In the genomic region with DNA sequence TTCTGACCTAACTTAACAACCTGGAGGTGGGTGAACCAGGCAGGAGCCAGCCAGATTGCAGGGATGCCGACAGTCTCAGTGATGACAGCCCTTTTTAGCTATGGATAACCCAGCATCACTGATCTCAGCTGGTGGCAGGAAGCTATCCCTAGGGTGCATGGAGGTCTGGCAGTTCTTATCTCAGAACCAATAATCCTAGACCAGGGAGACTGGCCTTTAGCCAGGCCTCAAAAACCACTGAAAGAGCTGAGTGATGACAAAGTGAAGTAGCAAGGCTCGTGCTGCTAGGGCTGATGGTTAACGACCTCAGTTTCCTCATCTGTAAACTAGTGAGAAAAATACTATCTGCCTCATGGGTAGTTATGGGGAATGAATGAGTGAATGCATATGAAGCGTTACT, we compare ENCODE assay signal across 12 cellular contexts.
DNase-seq lines count a peak whose midpoint lies in the region; ATAC-seq, FAIRE-seq and TF ChIP-seq lines count a peak whose summit lies in the region.
"Had no signal": no experiment of that assay in that cellular context is flagged by ENCODE, and none has a peak within 500 bp of the region (broad histone marks: within the 10 kb centered on the region; RNA-seq: fewer than 3 reads in every experiment).

No MANE protein-coding gene starts in this region.

- TF ChIP-seq CTCF in OCI-LY1 (IDR thresholded peaks at IDR 0.05; ENCODE audit: low read length), result no peak
- no peak for TF ChIP-seq CTCF in H1 (IDR thresholded peaks at IDR 0.05; ENCODE audit: control extremely low read depth in 1 of 3, insufficient read depth in 1 of 3, low read depth in 1 of 3, low read length in 3 of 3)
- no peak for TF ChIP-seq CTCF in adrenal gland (IDR thresholded peaks at IDR 0.05)
- TF ChIP-seq CTCF in mucosa of descending colon (IDR thresholded peaks at IDR 0.05), result no peak

- FAIRE-seq in H1 (lab: Jason Lieb, UNC), result no peak
- FAIRE-seq: endothelial cell of umbilical vein had no signal

- no peak overlapping the region for H2BK5ac ChIP-seq in H1 (ENCODE audit: low read depth, low read length)

- TF ChIP-seq EP300 in H1 (IDR thresholded peaks at IDR 0.05; ENCODE audit: borderline replicate concordance in 1 of 2, low read depth in 2 of 2, low read length in 2 of 2), result no peak

- H3K79me2 ChIP-seq in OCI-LY1 (ENCODE audit: insufficient read depth, low read length) (peaks cover 34% of the 10 kb centered on the region), H1 (ENCODE audit: control insufficient read depth in 1 of 2, insufficient read depth in 2 of 2, low read length in 2 of 2) (peaks cover 0 to 12% of the 10 kb centered on the region in 2 experiments; a peak in 2 of 4 replicates)

- H3K4me1 Mint-ChIP-seq in stimulated activated naive CD8-positive, alpha-beta T cell treated with anti-CD3 and anti-CD28 coated beads, Interleukin-15, amount 100 ng/mL, for 72 hours, result peaks cover 51% of the 10 kb centered on the region

- no peak for TF ChIP-seq POLR2A in H1 (IDR thresholded peaks at IDR 0.05; ENCODE audit: control extremely low read depth in 1 of 2, low read depth in 2 of 2, low read length in 2 of 2)
- no peak for TF ChIP-seq POLR2A in adrenal gland (IDR thresholded peaks at IDR 0.05)

- peaks cover 10% of the 10 kb centered on the region for H3K23me2 ChIP-seq in H1 (ENCODE audit: low read depth, low read length)

- DNase-seq in activated naive CD4-positive, alpha-beta T cell treated with anti-CD3 and anti-CD28 coated beads, Interleukin-2, amount 50 U/mL, for 72 hours (ENCODE audit: low spot score in 2 of 2), result no peak
- no peak for DNase-seq in activated naive CD4-positive, alpha-beta T cell treated with Interleukin-2 at 50 U/mL for 16 hours
- DNase-seq in H1 (ENCODE audit: low read depth in 1 of 2, low spot score in 2 of 2), result no peak
- peak in 1 of 2 donors; percentile 58 for DNase-seq in stimulated activated naive CD8-positive, alpha-beta T cell treated with anti-CD3 and anti-CD28 coated beads, Interleukin-15, amount 100 ng/mL, for 72 hours
- DNase-seq in adrenal gland, result no peak
- no peak for DNase-seq in effector CD4-positive, alpha-beta T cell
- DNase-seq in mucosa of descending colon, result no peak
- DNase-seq: activated effector memory CD4-positive, alpha-beta T cell treated with anti-CD3 and anti-CD28 coated beads, Interleukin-2, amount 50 U/mL, for 16 hours; H7; kidney glomerular epithelial cell had no signal

- no peak overlapping the region for H4K91ac ChIP-seq in H1 (replicated peaks; ENCODE audit: insufficient read length, low read length)

- no peak overlapping the region for H3K14ac ChIP-seq in H1 (ENCODE audit: insufficient read length)

- peak overlapping the region; percentile 47 to 84 for H3K4me3 Mint-ChIP-seq in stimulated activated naive CD8-positive, alpha-beta T cell treated with anti-CD3 and anti-CD28 coated beads, Interleukin-15, amount 100 ng/mL, for 72 hours

- H3K9me2 ChIP-seq in OCI-LY1 (ENCODE audit: low read depth, low read length), result no peaks in the 10 kb centered on the region

- no peak overlapping the region for H3K18ac ChIP-seq in H1 (ENCODE audit: extremely low read depth, low read length)

- no peak overlapping the region for H3K4ac ChIP-seq in H1 (replicated peaks; ENCODE audit: insufficient read length, low read depth, low read length)

- no peaks in the 10 kb centered on the region for H4K20me1 ChIP-seq in OCI-LY1 (ENCODE audit: insufficient read depth, low read length)
- H4K20me1 ChIP-seq in H1 (replicated peaks in 1 of 2; ENCODE audit: control insufficient read depth in 1 of 2, insufficient read depth in 2 of 2, low read length in 2 of 2), result no peaks in the 10 kb centered on the region

- peaks cover 2% of the 10 kb centered on the region; the same call in 1 of the 2 replicates for H3K79me1 ChIP-seq in H1 (ENCODE audit: low read depth, low read length)

- H3K9ac ChIP-seq in OCI-LY1 (ENCODE audit: low read length) (peak overlapping the region; percentile 22; the same call in 1 of the 2 replicates), H1 (replicated peaks in 1 of 4; ENCODE audit: extremely low read depth in 1 of 4, low read depth in 3 of 4, low read length in 3 of 4) (no peak overlapping the region)

- POLR2A ChIA-PET in H1 (lab: Charles Lee; ENCODE audit: partially characterized antibody), result interaction anchor here (0.7 to 1.5 kb wide), 3 partner anchors 11 to 399 kb away, joined by 3 to 6 read pairs (median 4); a partner anchor contains a TSS

- H3F3A ChIP-seq in OCI-LY1 (ENCODE audit: insufficient read depth, low read length), result no peaks in the 10 kb centered on the region

- H2BK12ac ChIP-seq in H1 (ENCODE audit: low read depth, low read length), result no peak overlapping the region

- WGBS in H1 (ENCODE audit: extremely low coverage in 1 of 2, insufficient coverage in 1 of 2, insufficient read length in 1 of 2, insufficient replicate concordance in 2 of 2, low coverage in 1 of 2, low lambda C conversion rate in 2 of 2, missing lambda C conversion rate in 1 of 2), 2 experiments, result 85% methylated on average over 4 of the region's 4 CpGs; no CpG with 5 or more reads in 1 of the 2 experiments
- 74 to 75% (median 74%) methylated on average over 4 of the region's 4 CpGs for WGBS in adrenal gland, 4 donors

- H3K27ac Mint-ChIP-seq in activated naive CD4-positive, alpha-beta T cell treated with anti-CD3 and anti-CD28 coated beads, Interleukin-2, amount 50 U/mL, for 72 hours, result peak overlapping the region in 1 of 2 donors; percentile 79
- peak overlapping the region in 1 of 2 donors; percentile 65 for H3K27ac Mint-ChIP-seq in stimulated activated naive CD8-positive, alpha-beta T cell treated with anti-CD3 and anti-CD28 coated beads, Interleukin-15, amount 100 ng/mL, for 72 hours

- CTCF ChIA-PET in H1 (lab: Charles Lee; ENCODE audit: partially characterized antibody), result interaction anchor here (0.9 to 8.7 kb wide), 8 partner anchors 8 to 156 kb away, joined by 3 to 85 read pairs (median 4); no protein-coding TSS in a partner anchor

- peak; percentile 11 to 15 for ATAC-seq in activated naive CD4-positive, alpha-beta T cell treated with anti-CD3 and anti-CD28 coated beads, Interleukin-2, amount 50 U/mL, for 72 hours
- peak; percentile 44 for ATAC-seq in stimulated activated naive CD8-positive, alpha-beta T cell treated with anti-CD3 and anti-CD28 coated beads, Interleukin-15, amount 100 ng/mL, for 72 hours
- ATAC-seq in mucosa of descending colon, result no peak

- no peaks in the 10 kb centered on the region for H3K27me3 ChIP-seq in OCI-LY1 (ENCODE audit: insufficient read depth, low read length)
- H3K27me3 ChIP-seq in H1 (replicated peaks in 1 of 4; ENCODE audit: control insufficient read depth in 3 of 4, extremely low read depth in 1 of 4, insufficient read depth in 3 of 4, low read length in 3 of 4), result peaks cover 0 to 15% (median 6%) of the 10 kb centered on the region in 4 experiments; a peak in 3 of 7 replicates
- H3K27me3 ChIP-seq in adrenal gland, result no peaks in the 10 kb centered on the region

- H2BK20ac ChIP-seq in H1 (ENCODE audit: low read length), result no peak overlapping the region

- H4K8ac ChIP-seq in H1 (ENCODE audit: extremely low read depth, insufficient read depth, low read length), result peak overlapping the region; percentile 16; the same call in 1 of the 2 replicates

- peak overlapping the region; percentile 80 for H3K4me3 ChIP-seq in OCI-LY1 (ENCODE audit: low read depth, low read length, poor library complexity, severe bottlenecking)
- H3K4me3 ChIP-seq in H1 (ENCODE audit: extremely low read depth in 1 of 4, insufficient read depth in 2 of 4, low read depth in 3 of 4, low read length in 4 of 4), result no peak overlapping the region
- H3K4me3 ChIP-seq in adrenal gland, result no peak overlapping the region
- no peak overlapping the region for H3K4me3 ChIP-seq in mucosa of descending colon

- H3K27ac ChIP-seq in OCI-LY1 (ENCODE audit: low read depth, low read length, poor library complexity, severe bottlenecking), result no peak overlapping the region
- no peak overlapping the region for H3K27ac ChIP-seq in H1 (ENCODE audit: low read depth, low read length)
- no peak overlapping the region for H3K27ac ChIP-seq in adrenal gland

- H2AK5ac ChIP-seq in H1 (ENCODE audit: low read depth, low read length), result no peak overlapping the region; the same call in 1 of the 2 replicates

- intact Hi-C loops in adrenal gland (cut with DNase I) (no loop called here), mucosa of descending colon (cut with DNase I, micrococcal nuclease) (no loop called here)

- no peak for TF ChIP-seq RAD21 in H1 (IDR thresholded peaks at IDR 0.05 in 1 of 2, conservative IDR thresholded peaks at IDR 0.05 in 1 of 2; ENCODE audit: low read depth in 2 of 2, low read length in 2 of 2)

- H2AFZ ChIP-seq in OCI-LY1 (ENCODE audit: low read length), result no peak overlapping the region
- H2AFZ ChIP-seq in H1 (ENCODE audit: low read length), result no peak overlapping the region

- H3K36me3 ChIP-seq in OCI-LY1 (ENCODE audit: insufficient read depth, low read length) (peaks cover 12% of the 10 kb centered on the region), H1 (ENCODE audit: control insufficient read depth in 2 of 4, insufficient read depth in 4 of 4, low read length in 3 of 4) (no peaks in the 10 kb centered on the region), adrenal gland (replicated peaks in 1 of 2) (no peaks in the 10 kb centered on the region), mucosa of descending colon (ENCODE audit: low read depth) (no peaks in the 10 kb centered on the region)

- H2BK120ac ChIP-seq in H1 (replicated peaks; ENCODE audit: low read depth, low read length), result no peak overlapping the region

- H3K4me1 ChIP-seq in OCI-LY1 (ENCODE audit: insufficient read depth, low read length, severe bottlenecking) (peaks cover 42% of the 10 kb centered on the region), H1 (replicated peaks in 1 of 4; ENCODE audit: control insufficient read depth in 3 of 4, insufficient read depth in 4 of 4, low read length in 3 of 4) (peaks cover 6 to 13% (median 7%) of the 10 kb centered on the region in 4 experiments), adrenal gland (replicated peaks in 1 of 2) (peaks cover 0 to 18% of the 10 kb centered on the region in 2 donors), mucosa of descending colon (ENCODE audit: low read depth) (peaks cover 14% of the 10 kb centered on the region)

- H4K5ac ChIP-seq in H1 (ENCODE audit: insufficient read length, low read depth, low read length), result no peak overlapping the region

- no peaks in the 10 kb centered on the region for H3K9me3 Mint-ChIP-seq in activated naive CD4-positive, alpha-beta T cell treated with anti-CD3 and anti-CD28 coated beads, Interleukin-2, amount 50 U/mL, for 72 hours
- H3K9me3 Mint-ChIP-seq in stimulated activated naive CD8-positive, alpha-beta T cell treated with anti-CD3 and anti-CD28 coated beads, Interleukin-15, amount 100 ng/mL, for 72 hours, result no peaks in the 10 kb centered on the region

- H2BK15ac ChIP-seq in H1 (ENCODE audit: low read length), result no peak overlapping the region

- H3K36me3 Mint-ChIP-seq in activated naive CD4-positive, alpha-beta T cell treated with anti-CD3 and anti-CD28 coated beads, Interleukin-2, amount 50 U/mL, for 72 hours, result peaks cover 5 to 17% of the 10 kb centered on the region in 2 donors

- H3K56ac ChIP-seq in H1 (replicated peaks; ENCODE audit: insufficient read length, low read depth, low read length), result no peak overlapping the region

- H3K9me3 ChIP-seq in OCI-LY1 (ENCODE audit: low read length) (no peaks in the 10 kb centered on the region), H1 (ENCODE audit: insufficient read depth in 2 of 2, low read depth in 1 of 2, low read length in 1 of 2) (no peaks in the 10 kb centered on the region), adrenal gland (replicated peaks in 1 of 3) (no peaks in the 10 kb centered on the region), mucosa of descending colon (no peaks in the 10 kb centered on the region)

- H3K27me3 Mint-ChIP-seq in stimulated activated naive CD8-positive, alpha-beta T cell treated with anti-CD3 and anti-CD28 coated beads, Interleukin-15, amount 100 ng/mL, for 72 hours, result no peaks in the 10 kb centered on the region

- H3K4me2 ChIP-seq in OCI-LY1 (ENCODE audit: low read length) (peak overlapping the region; percentile 78), H1 (ENCODE audit: insufficient read depth in 1 of 2, low read depth in 2 of 2, low read length in 2 of 2) (no peak overlapping the region)

- no peak overlapping the region for H3K23ac ChIP-seq in H1 (ENCODE audit: insufficient read length)
